13 cellular contexts compared by ENCODE assay signal in the genomic region with DNA sequence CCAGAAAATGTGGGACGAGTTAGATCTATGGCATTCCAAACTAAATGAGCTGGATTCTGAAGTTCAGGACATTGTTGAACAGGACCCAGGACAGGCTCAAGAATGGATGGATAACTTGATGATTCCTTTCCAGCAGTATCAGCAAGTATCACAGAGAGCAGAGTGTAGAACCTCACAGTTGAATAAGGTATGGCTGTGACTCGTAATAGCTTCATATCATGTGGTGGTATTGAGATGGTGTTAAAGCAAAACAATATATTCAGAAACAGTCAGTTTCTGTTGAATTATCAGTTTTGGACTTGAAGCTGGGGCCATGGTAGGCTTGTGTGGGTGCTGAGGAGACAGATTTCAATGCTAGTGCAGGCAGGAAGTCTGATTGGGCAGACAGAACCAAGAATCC.
"Had no signal": no experiment of that assay in that cellular context is flagged by ENCODE, and none has a peak within 500 bp of the region (broad histone marks: within the 10 kb centered on the region; RNA-seq: fewer than 3 reads in every experiment).

No MANE protein-coding gene starts in this region.

- H3K9me3 ChIP-seq: right atrium auricular region, SK-N-SH had no signal

- H2AFZ ChIP-seq: hepatocyte had no signal

- H3K4me2 ChIP-seq: hepatocyte, SK-N-SH had no signal

- H3K27me3 Mint-ChIP-seq: activated B cell treated with CpG ODN at 0.5 μM for 24 hours; activated naive CD4-positive, alpha-beta T cell treated with anti-CD3 and anti-CD28 coated beads, Interleukin-2, amount 50 U/mL, for 24 hours; naive B cell; type B pancreatic cell had no signal

- H3K9me3 Mint-ChIP-seq: activated B cell treated with CpG ODN at 0.5 μM for 24 hours; activated naive CD4-positive, alpha-beta T cell treated with anti-CD3 and anti-CD28 coated beads, Interleukin-2, amount 50 U/mL, for 24 hours; naive B cell; type B pancreatic cell had no signal

- H3K27ac Mint-ChIP-seq: activated B cell treated with CpG ODN at 0.5 μM for 24 hours; activated naive CD4-positive, alpha-beta T cell treated with anti-CD3 and anti-CD28 coated beads, Interleukin-2, amount 50 U/mL, for 24 hours; type B pancreatic cell had no signal

- H3K4me3 ChIP-seq: hepatocyte, right atrium auricular region had no signal

- H3K4me3 Mint-ChIP-seq: activated B cell treated with CpG ODN at 0.5 μM for 24 hours; activated naive CD4-positive, alpha-beta T cell treated with anti-CD3 and anti-CD28 coated beads, Interleukin-2, amount 50 U/mL, for 24 hours; naive B cell; type B pancreatic cell had no signal

- DNase-seq: activated B cell treated with CpG ODN at 0.5 μM for 24 hours; activated CD4-positive, alpha-beta T cell treated with anti-CD3 and anti-CD28 coated beads, Interleukin-2, amount 50 U/mL, for 4 hours; activated CD8-positive, alpha-beta memory T cell treated with anti-CD3 and anti-CD28 coated beads, Interleukin-2, amount 50 U/mL, for 4 hours; midbrain; naive B cell; posterior cingulate gyrus; Right ventricle myocardium superior; SK-N-SH; small intestine had no signal

- H3K4me1 Mint-ChIP-seq: activated B cell treated with CpG ODN at 0.5 μM for 24 hours; activated naive CD4-positive, alpha-beta T cell treated with anti-CD3 and anti-CD28 coated beads, Interleukin-2, amount 50 U/mL, for 24 hours; naive B cell had no signal

- H3K27me3 ChIP-seq: hepatocyte, right atrium auricular region had no signal

- H3K27ac ChIP-seq: hepatocyte, right atrium auricular region had no signal

- H3K79me2 ChIP-seq: hepatocyte had no signal

- H3K9ac ChIP-seq: SK-N-SH had no signal
